9 cellular contexts compared by ENCODE assay signal in the genomic region with DNA sequence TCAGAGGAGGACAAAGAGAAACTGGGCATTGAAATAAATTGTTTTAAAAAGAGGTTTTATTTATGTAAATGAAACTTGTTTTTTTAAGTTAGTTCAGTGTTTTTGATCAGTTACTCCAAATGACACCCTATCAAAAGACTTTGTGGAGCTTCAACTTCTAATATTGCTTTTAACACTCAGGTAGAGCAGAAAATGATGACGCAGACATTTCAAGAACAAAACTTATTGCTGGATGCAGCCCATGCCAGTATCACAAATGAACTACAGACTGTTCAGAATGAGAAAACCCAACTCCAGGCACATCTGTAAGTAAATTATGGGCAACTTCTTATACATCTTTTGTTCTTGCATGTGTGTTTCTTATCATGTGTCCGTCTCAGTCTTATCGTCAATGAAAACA.
"Had no signal": no experiment of that assay in that cellular context is flagged by ENCODE, and none has a peak within 500 bp of the region (broad histone marks: within the 10 kb centered on the region; RNA-seq: fewer than 3 reads in every experiment).

No MANE protein-coding gene starts in this region.

- H2AFZ ChIP-seq: GM23248 had no signal

- H3K9me3 ChIP-seq: HAP-1 had no signal

- H3K9ac ChIP-seq: GM23248 had no signal

- H3K27ac ChIP-seq: GM23248 had no signal

- FAIRE-seq: HTR-8/SVneo, K562 had no signal

- ATAC-seq: HCT116, K562 had no signal

- H3K4me3 ChIP-seq: GM23248, HAP-1, K562 had no signal

- DNase-seq: GM23248, GOT3, H7, HFFc6, KG1 had no signal

- H3K4me1 ChIP-seq: HAP-1 had no signal
